ENCODE assay signal across 8 cellular contexts in the genomic region with DNA sequence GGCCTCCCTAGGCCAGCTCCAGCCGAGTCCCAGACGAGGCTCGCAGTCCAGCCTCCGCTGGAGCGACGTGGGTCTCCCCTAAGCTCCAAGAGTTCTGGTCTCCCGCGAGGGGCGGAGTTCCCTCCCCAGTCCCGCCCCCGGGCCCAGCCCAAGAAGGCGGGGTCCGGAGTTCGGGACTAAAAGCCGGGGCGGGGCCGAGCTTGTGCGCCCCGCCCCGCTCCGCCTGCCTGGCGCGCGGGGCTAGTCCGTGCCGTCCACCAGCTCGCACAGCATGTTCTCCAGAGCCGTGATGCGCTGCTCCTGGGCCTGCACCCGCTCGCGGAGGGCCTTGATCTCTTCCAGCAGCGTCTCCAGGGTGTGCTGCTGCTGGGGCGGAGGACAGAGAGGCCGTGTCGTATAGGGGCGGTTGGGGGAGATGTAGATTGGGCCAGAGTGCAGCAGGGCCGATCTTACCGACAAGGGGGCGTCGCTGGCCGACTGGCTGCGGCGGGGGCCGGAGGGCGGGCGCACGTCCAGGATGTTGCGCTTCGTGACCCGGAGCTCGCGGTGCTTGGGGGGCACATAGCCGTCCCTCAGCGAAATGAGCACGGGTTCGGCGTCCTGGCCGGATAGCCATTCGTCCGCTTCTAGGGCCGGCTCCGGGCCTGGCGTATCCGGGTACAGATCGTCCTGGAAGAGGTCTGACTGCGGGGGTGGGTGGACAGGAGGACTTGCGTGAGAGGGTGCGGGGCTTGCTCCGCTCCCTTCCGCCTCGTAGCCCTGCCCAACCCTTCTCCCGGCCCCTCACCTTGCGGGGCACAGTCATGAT. TPM values are rescaled to one million over a fixed set of nuclear protein-coding genes. Genes with fewer than 3 reads are reported as not detected.
DNase-seq lines count a peak whose midpoint lies in the region; ATAC-seq, FAIRE-seq and TF ChIP-seq lines count a peak whose summit lies in the region.

No MANE protein-coding gene starts in this region.

- DNase-seq in GM10248 (ENCODE audit: extremely low spot score) (peak; percentile 92), OCI-M1 (lab: John Stamatoyannopoulos, UW) (peak; percentile 97), fibroblast of peridontal ligament (ENCODE audit: extremely low read depth) (peak; percentile 66), urothelium cell line (ENCODE audit: low spot score) (no peak)
- peak; percentile 95 for DNase-seq in activated effector memory CD4-positive, alpha-beta T cell treated with anti-CD3 and anti-CD28 coated beads, Interleukin-2, amount 50 U/mL, for 16 hours
- DNase-seq in naive thymus-derived CD8-positive, alpha-beta T cell = peak; percentile 70 to 89 (median 84)
- DNase-seq in stimulated activated naive B cell treated with anti-CD40 and anti-IgM and Interleukin-4, amounts not matched to agents 10 μg/mL and 1 μg/mL and 100 μg/mL, for 72 hours = peak; percentile 68

- peak; percentile 50 for ATAC-seq in HG03039 (IDR thresholded peaks at IDR 0.05; ENCODE audit: unreplicated experiment)
- peak; percentile 54 to 58 for ATAC-seq in naive thymus-derived CD8-positive, alpha-beta T cell
- ATAC-seq in stimulated activated naive B cell treated with anti-CD40 and anti-IgM and Interleukin-4, amounts not matched to agents 10 μg/mL and 1 μg/mL and 100 μg/mL, for 72 hours (replicated peaks) = peak; percentile 67 to 69

- CTCF ChIA-PET in GM10248 (lab: Yijun Ruan, JAX) = interaction anchor here (0.6 to 7.0 kb wide), 32 partner anchors 7 to 478 kb away, joined by 3 to 172 read pairs (median 7); a partner anchor contains a TSS

- POLR2A ChIA-PET in GM10248 (lab: Yijun Ruan, JAX) = interaction anchor here (0.5 to 0.9 kb wide), 4 partner anchors 16 to 192 kb away, joined by 3 to 9 read pairs (median 4); no protein-coding TSS in a partner anchor
- POLR2A ChIA-PET in naive thymus-derived CD8-positive, alpha-beta T cell (lab: Charles Lee) = interaction anchor here (0.6 to 5.9 kb wide), 19 partner anchors 9 to 324 kb away, joined by 3 to 79 read pairs (median 4); a partner anchor contains a TSS

- H3K9me3 Mint-ChIP-seq in naive thymus-derived CD8-positive, alpha-beta T cell = no peaks in the 10 kb centered on the region
- H3K9me3 Mint-ChIP-seq in stimulated activated naive B cell treated with anti-CD40 and anti-IgM and Interleukin-4, amounts not matched to agents 10 μg/mL and 1 μg/mL and 100 μg/mL, for 72 hours = no peaks in the 10 kb centered on the region

- H3K36me3 Mint-ChIP-seq in naive thymus-derived CD8-positive, alpha-beta T cell = no peaks in the 10 kb centered on the region
- H3K36me3 Mint-ChIP-seq in stimulated activated naive B cell treated with anti-CD40 and anti-IgM and Interleukin-4, amounts not matched to agents 10 μg/mL and 1 μg/mL and 100 μg/mL, for 72 hours = peaks cover 0 to 3% of the 10 kb centered on the region in 2 donors

- H3K4me3 Mint-ChIP-seq in naive thymus-derived CD8-positive, alpha-beta T cell = peak overlapping the region; percentile 81 to 95 (median 90)
- H3K4me3 Mint-ChIP-seq in stimulated activated naive B cell treated with anti-CD40 and anti-IgM and Interleukin-4, amounts not matched to agents 10 μg/mL and 1 μg/mL and 100 μg/mL, for 72 hours = peak overlapping the region; percentile 85 to 87

- peak overlapping the region; percentile 48 to 96 (median 92) for H3K27ac Mint-ChIP-seq in naive thymus-derived CD8-positive, alpha-beta T cell
- H3K27ac Mint-ChIP-seq in stimulated activated naive B cell treated with anti-CD40 and anti-IgM and Interleukin-4, amounts not matched to agents 10 μg/mL and 1 μg/mL and 100 μg/mL, for 72 hours = peak overlapping the region; percentile 62

- FAIRE-seq in urothelium cell line (lab: Jason Lieb, UNC) = no peak

- H3K4me1 Mint-ChIP-seq in naive thymus-derived CD8-positive, alpha-beta T cell = peaks cover 14 to 42% (median 37%) of the 10 kb centered on the region in 4 donors
- peaks cover 37 to 67% of the 10 kb centered on the region in 2 donors for H3K4me1 Mint-ChIP-seq in stimulated activated naive B cell treated with anti-CD40 and anti-IgM and Interleukin-4, amounts not matched to agents 10 μg/mL and 1 μg/mL and 100 μg/mL, for 72 hours

- TF ChIP-seq CTCF in GM10248 (IDR thresholded peaks at IDR 0.05; ENCODE audit: control extremely low read depth, extremely low read depth, low read depth, missing control alignments) = no peak

- no peaks in the 10 kb centered on the region for H3K27me3 Mint-ChIP-seq in naive thymus-derived CD8-positive, alpha-beta T cell
- peaks cover 17 to 32% of the 10 kb centered on the region in 2 donors for H3K27me3 Mint-ChIP-seq in stimulated activated naive B cell treated with anti-CD40 and anti-IgM and Interleukin-4, amounts not matched to agents 10 μg/mL and 1 μg/mL and 100 μg/mL, for 72 hours

RNA-seq across cellular contexts. Expression of a gene that starts 7.0 kb away (rescaled TPM):
- 1 to 10 TPM; 1.6 to 2.2 TPM for total RNA-seq in naive thymus-derived CD8-positive, alpha-beta T cell
- polyA plus RNA-seq in naive thymus-derived CD8-positive, alpha-beta T cell = under 1 TPM in 2 of 3 donors, not detected in 1; 0.22 to 0.36 TPM

RNA-seq across cellular contexts. Expression of a gene that starts 22.8 kb away (rescaled TPM):
- total RNA-seq in naive thymus-derived CD8-positive, alpha-beta T cell = 1 to 10 TPM; 2.3 to 3.7 TPM
- polyA plus RNA-seq in naive thymus-derived CD8-positive, alpha-beta T cell = under 1 TPM in 2 of 3 donors, not detected in 1; 0.25 to 0.32 TPM

RNA-seq across cellular contexts. Expression of a gene that starts 26.2 kb away (rescaled TPM):
- 10 to 100 TPM; 51.6 to 58.2 TPM for total RNA-seq in naive thymus-derived CD8-positive, alpha-beta T cell
- 10 to 100 TPM in 1 of 3 donors, 1 to 10 TPM in 2; 4.4 to 27.7 (median 6.7) TPM for polyA plus RNA-seq in naive thymus-derived CD8-positive, alpha-beta T cell

RNA-seq across cellular contexts. Expression of a gene that starts 47.2 kb away (rescaled TPM):
- 10 to 100 TPM; 79.3 to 89.5 TPM for total RNA-seq in naive thymus-derived CD8-positive, alpha-beta T cell
- polyA plus RNA-seq in naive thymus-derived CD8-positive, alpha-beta T cell = 10 to 100 TPM; 22.7 to 26.8 (median 25.5) TPM

RNA-seq across cellular contexts. Expression of a gene that starts 48.9 kb away (rescaled TPM):
- total RNA-seq in naive thymus-derived CD8-positive, alpha-beta T cell = 10 to 100 TPM; 13.4 to 13.8 TPM
- polyA plus RNA-seq in naive thymus-derived CD8-positive, alpha-beta T cell = 1 to 10 TPM; 4.2 to 8.9 (median 7.1) TPM
